Comparison of ENCODE assay signal across 1 cellular context in the genomic region with DNA sequence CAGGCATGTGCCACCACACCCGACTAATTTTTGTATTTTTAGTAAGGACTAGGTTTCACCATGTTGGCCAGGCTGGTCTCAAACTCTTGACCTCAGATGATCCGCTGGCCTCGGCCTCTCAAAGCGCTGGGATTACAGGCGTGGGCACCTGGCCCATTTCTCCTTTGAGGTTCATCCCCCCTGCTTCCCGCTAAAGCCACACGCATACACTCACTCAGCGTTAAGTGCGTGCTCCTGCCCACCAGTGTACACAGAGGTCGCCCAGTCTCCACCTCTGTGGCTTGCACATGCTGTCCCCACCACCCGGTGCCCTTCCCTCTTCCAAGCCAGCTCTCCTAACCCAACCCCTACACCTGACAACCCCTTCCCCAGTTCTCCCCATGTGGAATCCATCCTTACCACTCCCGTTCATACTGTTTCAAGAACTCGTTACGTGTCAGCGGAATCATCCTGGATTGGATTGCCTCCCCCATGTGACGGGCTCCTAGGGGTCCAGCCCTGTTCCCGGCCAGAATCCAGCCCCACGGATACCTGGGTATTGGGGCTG.
TF ChIP-seq lines count a peak whose summit lies in the region.

No MANE protein-coding gene starts in this region.

TF ChIP-seq in IMR-90, 13 proteins besides CTCF, POLR2A, EP300 and RAD21:
- TF ChIP-seq NFE2L2 (IDR thresholded peaks at IDR 0.05; ENCODE audit: low read depth, low read length) (no peak), MAZ (IDR thresholded peaks at IDR 0.05; ENCODE audit: borderline replicate concordance, low read depth, low read length) (no peak), CEBPB (IDR thresholded peaks at IDR 0.05; ENCODE audit: low read depth, low read length) (no peak), RCOR1 (IDR thresholded peaks at IDR 0.05; ENCODE audit: insufficient replicate concordance, low read length) (no peak)
- TF ChIP-seq, protein P1, sequence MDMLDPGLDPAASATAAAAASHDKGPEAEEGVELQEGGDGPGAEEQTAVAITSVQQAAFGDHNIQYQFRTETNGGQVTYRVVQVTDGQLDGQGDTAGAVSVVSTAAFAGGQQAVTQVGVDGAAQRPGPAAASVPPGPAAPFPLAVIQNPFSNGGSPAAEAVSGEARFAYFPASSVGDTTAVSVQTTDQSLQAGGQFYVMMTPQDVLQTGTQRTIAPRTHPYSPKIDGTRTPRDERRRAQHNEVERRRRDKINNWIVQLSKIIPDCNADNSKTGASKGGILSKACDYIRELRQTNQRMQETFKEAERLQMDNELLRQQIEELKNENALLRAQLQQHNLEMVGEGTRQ (IDR thresholded peaks at IDR 0.05; ENCODE audit: low read depth, low read length), result no peak
